1 cellular context compared by ENCODE assay signal in the genomic region with DNA sequence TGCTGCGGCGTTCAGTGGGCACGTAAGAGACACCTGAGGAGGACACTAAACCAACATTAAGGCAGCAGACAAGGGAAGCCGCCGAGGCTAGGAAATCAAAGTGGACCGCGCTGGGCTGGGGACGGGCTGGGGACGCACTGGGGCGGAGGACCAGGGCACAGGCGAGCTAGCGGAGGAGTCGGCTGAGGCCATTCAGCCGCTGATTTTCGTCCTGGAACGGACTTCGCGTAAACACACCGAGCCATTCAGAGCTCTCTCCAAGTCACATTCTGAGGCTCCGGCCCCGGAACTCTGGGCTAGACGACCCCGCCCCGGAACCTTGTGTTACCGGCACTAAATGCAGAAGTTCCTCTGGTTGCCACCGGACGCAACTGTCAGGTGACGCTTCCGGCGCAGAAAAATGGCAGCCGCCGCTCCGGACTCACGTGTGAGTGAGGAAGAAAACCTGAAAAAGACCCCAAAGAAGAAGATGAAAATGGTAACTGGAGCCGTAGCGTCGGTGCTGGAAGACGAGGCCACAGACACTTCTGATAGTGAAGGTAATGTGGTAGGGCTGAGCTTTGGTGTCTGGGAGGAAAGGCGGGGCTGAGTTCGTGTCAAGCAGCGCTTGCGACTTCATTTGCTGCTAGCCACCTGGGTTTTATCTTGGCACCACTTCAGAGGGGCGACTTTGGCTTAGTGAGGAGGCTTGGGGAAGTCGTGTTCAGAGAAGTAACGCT.
A peak's percentile ranks its signal among the peaks of the same experiment; 100 is the strongest.
TF ChIP-seq lines count a peak whose summit lies in the region.

A gene with protein sequence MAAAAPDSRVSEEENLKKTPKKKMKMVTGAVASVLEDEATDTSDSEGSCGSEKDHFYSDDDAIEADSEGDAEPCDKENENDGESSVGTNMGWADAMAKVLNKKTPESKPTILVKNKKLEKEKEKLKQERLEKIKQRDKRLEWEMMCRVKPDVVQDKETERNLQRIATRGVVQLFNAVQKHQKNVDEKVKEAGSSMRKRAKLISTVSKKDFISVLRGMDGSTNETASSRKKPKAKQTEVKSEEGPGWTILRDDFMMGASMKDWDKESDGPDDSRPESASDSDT (plus strand): TSS at position 377 of the 719 bp plus-strand sequence. CDS start 24 bp downstream, at position 401.

TF ChIP-seq in HEK293, 187 proteins besides CTCF, POLR2A, EP300 and RAD21 (continued from another document):
- TF ChIP-seq ZBTB11 (tag by site-specific recombination; conservative IDR thresholded peaks at IDR 0.05; ENCODE audit: low read depth) (peak; percentile 100), ZFP3 (tag by site-specific recombination; IDR thresholded peaks at IDR 0.05; ENCODE audit: low read depth) (0 out of 2 replicates have a peak, but pooled peaks have one; percentile 11), ZNF404 (tag by site-specific recombination; IDR thresholded peaks at IDR 0.05) (no peak), WT1 (tag by site-specific recombination; IDR thresholded peaks at IDR 0.05) (0 out of 2 replicates have a peak, but pooled peaks have one; percentile 33), HOXA7 (CRISPR knock-in tag; IDR thresholded peaks at IDR 0.05; ENCODE audit: borderline replicate concordance) (no peak), ZNF76 (tag by site-specific recombination; IDR thresholded peaks at IDR 0.05; ENCODE audit: borderline replicate concordance, low read depth) (peak; percentile 68), ZNF621 (tag by site-specific recombination; IDR thresholded peaks at IDR 0.05) (no peak), ZNF629 (tag by site-specific recombination; IDR thresholded peaks at IDR 0.05) (peak; percentile 81), ZNF449 (tag by site-specific recombination; IDR thresholded peaks at IDR 0.05) (peak; percentile 57; the same call in 1 of the 2 replicates), ZNF654 (tag by site-specific recombination; IDR thresholded peaks at IDR 0.05; ENCODE audit: low read depth) (no peak), ZBTB7A (tag by site-specific recombination; IDR thresholded peaks at IDR 0.05; ENCODE audit: low read depth) (no peak; the same call in 1 of the 2 replicates), GFI1B (tag by site-specific recombination; IDR thresholded peaks at IDR 0.05) (no peak), ZNF555 (tag by site-specific recombination; conservative IDR thresholded peaks at IDR 0.05) (no peak), ZNF664 (tag by site-specific recombination; IDR thresholded peaks at IDR 0.05) (peak; percentile 29; the same call in 1 of the 2 replicates), ZNF426 (tag by site-specific recombination; IDR thresholded peaks at IDR 0.05) (no peak), ZNF843 (tag by site-specific recombination; IDR thresholded peaks at IDR 0.05) (peak; percentile 69), ZNF335 (tag by site-specific recombination; conservative IDR thresholded peaks at IDR 0.05) (peak; percentile 76; the same call in 1 of the 2 replicates), ZSCAN30 (tag by site-specific recombination; IDR thresholded peaks at IDR 0.05) (peak; percentile 93), ZSCAN4 (tag by site-specific recombination; IDR thresholded peaks at IDR 0.05) (peak; percentile 25; the same call in 1 of the 2 replicates), ZNF24 (tag by site-specific recombination; IDR thresholded peaks at IDR 0.05) (peak; percentile 85), ZNF580 (tag by site-specific recombination; IDR thresholded peaks at IDR 0.05) (peak; percentile 77), ZNF558 (tag by site-specific recombination; IDR thresholded peaks at IDR 0.05) (peak; percentile 74; the same call in 1 of the 2 replicates), ZNF248 (tag by site-specific recombination; IDR thresholded peaks at IDR 0.05) (no peak), ZNF138 (tag by site-specific recombination; IDR thresholded peaks at IDR 0.05; ENCODE audit: borderline replicate concordance) (no peak), PRDM10 (tag by site-specific recombination; IDR thresholded peaks at IDR 0.05) (peak; percentile 58), ZNF768 (tag by site-specific recombination; IDR thresholded peaks at IDR 0.05) (no peak), INSM2 (tag by site-specific recombination; IDR thresholded peaks at IDR 0.05) (peak; percentile 82)
- TF ChIP-seq, protein P1, sequence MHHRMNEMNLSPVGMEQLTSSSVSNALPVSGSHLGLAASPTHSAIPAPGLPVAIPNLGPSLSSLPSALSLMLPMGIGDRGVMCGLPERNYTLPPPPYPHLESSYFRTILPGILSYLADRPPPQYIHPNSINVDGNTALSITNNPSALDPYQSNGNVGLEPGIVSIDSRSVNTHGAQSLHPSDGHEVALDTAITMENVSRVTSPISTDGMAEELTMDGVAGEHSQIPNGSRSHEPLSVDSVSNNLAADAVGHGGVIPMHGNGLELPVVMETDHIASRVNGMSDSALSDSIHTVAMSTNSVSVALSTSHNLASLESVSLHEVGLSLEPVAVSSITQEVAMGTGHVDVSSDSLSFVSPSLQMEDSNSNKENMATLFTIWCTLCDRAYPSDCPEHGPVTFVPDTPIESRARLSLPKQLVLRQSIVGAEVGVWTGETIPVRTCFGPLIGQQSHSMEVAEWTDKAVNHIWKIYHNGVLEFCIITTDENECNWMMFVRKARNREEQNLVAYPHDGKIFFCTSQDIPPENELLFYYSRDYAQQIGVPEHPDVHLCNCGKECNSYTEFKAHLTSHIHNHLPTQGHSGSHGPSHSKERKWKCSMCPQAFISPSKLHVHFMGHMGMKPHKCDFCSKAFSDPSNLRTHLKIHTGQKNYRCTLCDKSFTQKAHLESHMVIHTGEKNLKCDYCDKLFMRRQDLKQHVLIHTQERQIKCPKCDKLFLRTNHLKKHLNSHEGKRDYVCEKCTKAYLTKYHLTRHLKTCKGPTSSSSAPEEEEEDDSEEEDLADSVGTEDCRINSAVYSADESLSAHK (tag by site-specific recombination; IDR thresholded peaks at IDR 0.05), result peak; percentile 23; the same call in 1 of the 2 replicates
- TF ChIP-seq, protein P2, sequence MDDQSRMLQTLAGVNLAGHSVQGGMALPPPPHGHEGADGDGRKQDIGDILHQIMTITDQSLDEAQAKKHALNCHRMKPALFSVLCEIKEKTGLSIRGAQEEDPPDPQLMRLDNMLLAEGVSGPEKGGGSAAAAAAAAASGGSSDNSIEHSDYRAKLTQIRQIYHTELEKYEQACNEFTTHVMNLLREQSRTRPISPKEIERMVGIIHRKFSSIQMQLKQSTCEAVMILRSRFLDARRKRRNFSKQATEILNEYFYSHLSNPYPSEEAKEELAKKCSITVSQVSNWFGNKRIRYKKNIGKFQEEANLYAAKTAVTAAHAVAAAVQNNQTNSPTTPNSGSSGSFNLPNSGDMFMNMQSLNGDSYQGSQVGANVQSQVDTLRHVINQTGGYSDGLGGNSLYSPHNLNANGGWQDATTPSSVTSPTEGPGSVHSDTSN (CRISPR knock-in tag; IDR thresholded peaks at IDR 0.05), result peak; percentile 84
